In the genomic region with DNA sequence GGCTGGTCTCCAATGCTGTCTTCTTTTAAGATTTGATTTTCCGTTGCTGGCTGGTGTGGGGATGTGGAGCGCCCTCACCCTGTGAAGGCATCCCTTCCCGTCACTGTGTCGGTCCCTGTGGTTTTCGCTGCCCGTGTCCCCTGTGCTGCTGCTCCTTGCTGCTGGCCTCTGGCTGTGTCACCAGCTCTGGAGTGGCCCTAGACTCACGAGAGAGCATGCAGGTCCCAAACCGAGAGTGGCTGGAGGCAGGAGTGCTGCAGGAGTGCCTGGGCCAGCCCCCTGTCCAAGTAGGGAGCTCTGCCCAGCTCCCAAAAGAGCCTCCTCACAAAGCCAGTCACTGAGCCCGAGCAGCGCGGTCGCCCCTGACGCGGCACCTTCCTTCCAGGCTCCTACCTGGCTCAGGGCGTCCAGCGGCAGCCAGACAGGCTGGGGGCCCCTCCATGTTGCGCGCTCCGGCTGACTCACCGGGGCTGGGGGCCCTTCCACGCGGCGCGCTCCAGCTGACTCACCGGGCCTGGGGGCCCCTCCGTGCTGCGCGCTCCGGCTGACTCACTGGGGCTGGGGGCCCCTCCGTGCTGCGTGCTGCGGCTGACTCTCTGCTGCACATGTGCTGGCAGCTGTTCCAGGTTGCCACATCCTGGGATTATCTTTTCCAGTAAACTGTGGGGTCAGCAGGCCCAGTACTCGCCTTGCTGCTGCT, we compare ENCODE assay signal across 8 cellular contexts.
DNase-seq lines count a peak whose midpoint lies in the region; ATAC-seq and TF ChIP-seq lines count a peak whose summit lies in the region.

No MANE protein-coding gene starts in this region.

- H3K27ac ChIP-seq in Peyer's patch (peak overlapping the region in 2 of 4 donors; percentile 10 to 17), psoas muscle (no peak overlapping the region)

- H3K4me1 ChIP-seq in Peyer's patch: no peaks in the 10 kb centered on the region
- H3K4me1 ChIP-seq in psoas muscle: no peaks in the 10 kb centered on the region

- no peak for TF ChIP-seq POLR2A in Peyer's patch (IDR thresholded peaks at IDR 0.05)

- peak; percentile 62 to 89 (median 78) for ATAC-seq in psoas muscle

- DNase-seq in GM04503 (ENCODE audit: low read depth) (peak; percentile 87), Peyer's patch (peak in 2 of 3 donors; percentile 56 to 70), fibroblast of the aortic adventitia (ENCODE audit: low read depth) (peak; percentile 94), psoas muscle (peak; percentile 77 to 82), NCI-H1417 (lab: John Stamatoyannopoulos, UW) (no peak), midbrain (lab: John Stamatoyannopoulos, UW) (no peak), HUDEP-2 (lab: John Stamatoyannopoulos, UW; ENCODE audit: unreplicated experiment in 76 of 76) (no peak), NCI-H510A (lab: John Stamatoyannopoulos, UW) (no peak)

- 24 to 36% (median 36%) methylated on average over 22 to 33 of the region's 33 CpGs for WGBS in psoas muscle, 3 donors

- intact Hi-C loops in psoas muscle (cut with DNase I): no loop called here

- no peaks in the 10 kb centered on the region for H3K36me3 ChIP-seq in Peyer's patch
- H3K36me3 ChIP-seq in psoas muscle (ENCODE audit: insufficient read depth in 1 of 2, low read depth in 1 of 2): no peaks in the 10 kb centered on the region

- H3K4me3 ChIP-seq in Peyer's patch (no peak overlapping the region), fibroblast of the aortic adventitia (ENCODE audit: low read depth, low read length) (peak overlapping the region; percentile 43), psoas muscle (no peak overlapping the region)

- H3K27me3 ChIP-seq in Peyer's patch: no peaks in the 10 kb centered on the region
- H3K27me3 ChIP-seq in psoas muscle (ENCODE audit: insufficient read depth in 3 of 3, low read length in 2 of 3): peaks cover 0 to 63% (median 12%) of the 10 kb centered on the region in 3 donors

- H3K9me3 ChIP-seq in Peyer's patch: no peaks in the 10 kb centered on the region
- no peaks in the 10 kb centered on the region for H3K9me3 ChIP-seq in psoas muscle

- TF ChIP-seq CTCF in Peyer's patch (IDR thresholded peaks at IDR 0.05): no peak
- no peak for TF ChIP-seq CTCF in fibroblast of the aortic adventitia (IDR thresholded peaks at IDR 0.05; ENCODE audit: insufficient read depth, low read length)
- no peak for TF ChIP-seq CTCF in psoas muscle (IDR thresholded peaks at IDR 0.05)

Comparison
In these comparisons a context has a peak if more than half of its experiments do, and no peak if none do; other contexts are left out.
1. DNase-seq: peak in GM04503 (single experiment), Peyer's patch (2 of 3), fibroblast of the aortic adventitia (single experiment) and psoas muscle (2 of 2); none in NCI-H1417 (0 of 3), midbrain (single experiment), HUDEP-2 (0 of 76) and NCI-H510A (single experiment).